Comparison of ENCODE assay signal across 8 cellular contexts in the genomic region with DNA sequence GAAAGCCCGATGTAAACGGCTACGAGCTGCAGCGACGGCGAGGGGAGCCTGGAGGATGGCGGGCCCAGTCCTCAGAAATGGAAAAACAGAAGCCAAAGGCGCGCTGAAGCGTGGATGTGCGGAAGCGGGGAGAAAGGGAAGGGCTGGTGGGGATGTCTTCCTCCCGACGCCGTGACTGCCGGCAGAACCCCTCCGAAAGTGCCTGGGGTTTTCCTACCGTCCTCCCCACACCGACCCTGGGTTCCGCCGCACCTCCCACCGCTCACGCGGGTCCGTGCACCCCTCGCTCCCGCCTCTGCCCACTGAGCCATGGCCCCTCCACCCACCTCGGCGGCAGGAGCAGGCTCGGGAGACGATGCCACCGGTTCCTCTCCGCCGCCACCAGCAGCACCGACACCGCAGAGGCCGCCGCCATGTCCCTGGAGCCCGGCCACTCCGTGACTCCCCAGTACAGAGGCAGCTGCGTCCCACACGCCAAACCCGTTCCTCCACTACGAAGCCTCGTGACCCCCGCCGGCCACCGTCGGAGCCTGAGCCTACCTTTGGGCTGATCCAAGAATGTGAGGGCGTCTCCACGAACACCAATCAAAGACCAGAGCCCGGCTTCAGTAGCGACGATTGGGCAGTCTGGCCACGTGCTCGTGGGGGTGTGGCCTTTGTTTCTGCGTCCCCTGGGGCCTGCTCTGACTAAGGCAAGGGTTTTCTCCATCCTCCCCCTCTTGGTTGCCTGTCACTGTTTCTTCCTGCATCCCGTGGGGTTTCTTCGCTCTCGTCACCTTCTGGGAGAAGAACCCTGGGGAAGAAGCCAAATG. TPM values are rescaled to one million over a fixed set of nuclear protein-coding genes. Genes with fewer than 3 reads are reported as not detected.
DNase-seq lines count a peak whose midpoint lies in the region; ATAC-seq, FAIRE-seq and TF ChIP-seq lines count a peak whose summit lies in the region.

A gene (minus strand): TSS at position 471 of the 812 bp plus-strand sequence. CDS start 56 bp downstream, at position 415.

- CTCF ChIA-PET in CD8-positive, alpha-beta memory T cell (lab: Charles Lee): interaction anchor here (1.0 to 2.4 kb wide), 5 partner anchors 13 to 283 kb away, joined by 3 to 7 read pairs (median 3); no protein-coding TSS in a partner anchor
- CTCF ChIA-PET in H1 (lab: Charles Lee; ENCODE audit: partially characterized antibody): interaction anchor here (1.1 to 6.0 kb wide), 4 partner anchors 13 to 18 kb away, joined by 3 to 60 read pairs (median 8); no protein-coding TSS in a partner anchor

- H3K4me3 Mint-ChIP-seq in CD8-positive, alpha-beta memory T cell: peak within 1 kb of the TSS; percentile 95 to 99 (median 98)
- peak within 1 kb of the TSS; percentile 95 for H3K4me3 Mint-ChIP-seq in memory B cell

- H3K4me3 ChIP-seq in CD8-positive, alpha-beta memory T cell (ENCODE audit: low read length): peak within 1 kb of the TSS; percentile 75
- H3K4me3 ChIP-seq in H1 (ENCODE audit: extremely low read depth in 1 of 4, insufficient read depth in 2 of 4, low read depth in 3 of 4, low read length in 4 of 4): peak within 1 kb of the TSS; percentile 83 to 93 (median 86)

- POLR2A ChIA-PET in CD8-positive, alpha-beta memory T cell (lab: Charles Lee): interaction anchor here (0.6 to 1.1 kb wide), 3 partner anchors 62 to 1267 kb away, joined by 3 read pairs; a partner anchor contains a TSS
- POLR2A ChIA-PET in H1 (lab: Charles Lee; ENCODE audit: partially characterized antibody): interaction anchor here (0.6 to 3.9 kb wide), 4 partner anchors 12 to 17 kb away, joined by 3 to 29 read pairs (median 10); no protein-coding TSS in a partner anchor

- peak; percentile 56 to 94 for TF ChIP-seq POLR2A in H1 (IDR thresholded peaks at IDR 0.05; ENCODE audit: control extremely low read depth in 1 of 2, low read depth in 2 of 2, low read length in 2 of 2)

- peaks cover 0 to 2% of the 10 kb centered on the region in 2 donors for H3K27me3 Mint-ChIP-seq in CD8-positive, alpha-beta memory T cell
- no peaks in the 10 kb centered on the region for H3K27me3 Mint-ChIP-seq in memory B cell

- peak in 1 of 2 experiments; percentile 50; a peak in 1 of 3 replicates for TF ChIP-seq EP300 in H1 (IDR thresholded peaks at IDR 0.05; ENCODE audit: borderline replicate concordance in 1 of 2, low read depth in 2 of 2, low read length in 2 of 2)

- no peak within 1 kb of the TSS for H3K23ac ChIP-seq in H1 (ENCODE audit: insufficient read length)

- H3K79me2 ChIP-seq in H1 (ENCODE audit: control insufficient read depth in 1 of 2, insufficient read depth in 2 of 2, low read length in 2 of 2): peaks cover 0 to 20% of the 10 kb centered on the region in 2 experiments; a peak in 2 of 4 replicates

- peak; percentile 84 for FAIRE-seq in H1 (lab: Jason Lieb, UNC)

- peak within 1 kb of the TSS; percentile 39 for H3K4ac ChIP-seq in H1 (replicated peaks; ENCODE audit: insufficient read length, low read depth, low read length)

- H2BK12ac ChIP-seq in H1 (ENCODE audit: low read depth, low read length): peak within 1 kb of the TSS; percentile 84; the same call in 1 of the 2 replicates

- peak within 1 kb of the TSS; percentile 84; the same call in 1 of the 2 replicates for H4K8ac ChIP-seq in H1 (ENCODE audit: extremely low read depth, insufficient read depth, low read length)

- peak; percentile 95 to 98 (median 97) for DNase-seq in CD8-positive, alpha-beta memory T cell
- peak; percentile 95 for DNase-seq in HS-5 (ENCODE audit: low read depth)
- peak; percentile 100 for DNase-seq in NOMO-1 treated with dmso at 0.1 percent for 144 hours (lab: John Stamatoyannopoulos, UW; ENCODE audit: unreplicated experiment)
- DNase-seq in activated CD8-positive, alpha-beta memory T cell treated with anti-CD3 and anti-CD28 coated beads for 48 hours (ENCODE audit: low read depth in 2 of 3, low spot score in 2 of 3): peak; percentile 80 to 93 (median 93)
- peak; percentile 97 to 98 for DNase-seq in H1 (ENCODE audit: low read depth in 1 of 2, low spot score in 2 of 2)
- peak; percentile 90 to 95 for DNase-seq in memory B cell (ENCODE audit: low spot score in 2 of 2)
- peak; percentile 95 for DNase-seq in stimulated activated CD8-positive, alpha-beta memory T cell treated with anti-CD3 and anti-CD28 coated beads, Interleukin-12 subunit alpha, Interleukin-12 subunit beta, amount 100 ng/mL, for 24 hours (ENCODE audit: extremely low read depth)

- peaks cover 9% of the 10 kb centered on the region; the same call in 1 of the 2 replicates for H3K23me2 ChIP-seq in H1 (ENCODE audit: low read depth, low read length)

- H2BK120ac ChIP-seq in H1 (replicated peaks; ENCODE audit: low read depth, low read length): no peak within 1 kb of the TSS

- peak within 1 kb of the TSS; percentile 65 to 78 for H3K4me2 ChIP-seq in H1 (ENCODE audit: insufficient read depth in 1 of 2, low read depth in 2 of 2, low read length in 2 of 2)

- H3K4me1 ChIP-seq in CD8-positive, alpha-beta memory T cell (ENCODE audit: insufficient read depth, low read length): peaks cover 16% of the 10 kb centered on the region
- no peaks in the 10 kb centered on the region; a peak in 2 of 7 replicates for H3K4me1 ChIP-seq in H1 (replicated peaks in 1 of 4; ENCODE audit: control insufficient read depth in 3 of 4, insufficient read depth in 4 of 4, low read length in 3 of 4)

- H3K36me3 Mint-ChIP-seq in CD8-positive, alpha-beta memory T cell: peaks cover 0 to 19% (median 5%) of the 10 kb centered on the region in 3 donors
- no peaks in the 10 kb centered on the region for H3K36me3 Mint-ChIP-seq in memory B cell

- H3K27ac ChIP-seq in CD8-positive, alpha-beta memory T cell (ENCODE audit: low read depth, low read length): peak within 1 kb of the TSS; percentile 72
- peak within 1 kb of the TSS; percentile 74 for H3K27ac ChIP-seq in H1 (ENCODE audit: low read depth, low read length)

- H3K9me3 ChIP-seq in CD8-positive, alpha-beta memory T cell (ENCODE audit: low read length): no peaks in the 10 kb centered on the region
- H3K9me3 ChIP-seq in H1 (ENCODE audit: insufficient read depth in 2 of 2, low read depth in 1 of 2, low read length in 1 of 2): no peaks in the 10 kb centered on the region

- H3K79me1 ChIP-seq in H1 (ENCODE audit: low read depth, low read length): peaks cover 3% of the 10 kb centered on the region; the same call in 1 of the 2 replicates

- H2BK15ac ChIP-seq in H1 (ENCODE audit: low read length): peak within 1 kb of the TSS; percentile 21; the same call in 1 of the 2 replicates

- H4K91ac ChIP-seq in H1 (replicated peaks; ENCODE audit: insufficient read length, low read length): peak within 1 kb of the TSS; percentile 18

- no peaks in the 10 kb centered on the region for H4K20me1 ChIP-seq in H1 (replicated peaks in 1 of 2; ENCODE audit: control insufficient read depth in 1 of 2, insufficient read depth in 2 of 2, low read length in 2 of 2)

- H2BK5ac ChIP-seq in H1 (ENCODE audit: low read depth, low read length): peak within 1 kb of the TSS; percentile 96

- H2AFZ ChIP-seq in H1 (ENCODE audit: low read length): peak within 1 kb of the TSS; percentile 51; the same call in 1 of the 2 replicates

- TF ChIP-seq RAD21 in H1 (IDR thresholded peaks at IDR 0.05 in 1 of 2, conservative IDR thresholded peaks at IDR 0.05 in 1 of 2; ENCODE audit: low read depth in 2 of 2, low read length in 2 of 2): no peak

- H2BK20ac ChIP-seq in H1 (ENCODE audit: low read length): no peak within 1 kb of the TSS

- no peaks in the 10 kb centered on the region for H3K27me3 ChIP-seq in CD8-positive, alpha-beta memory T cell (ENCODE audit: insufficient read depth, low read length, poor library complexity, severe bottlenecking)
- no peaks in the 10 kb centered on the region for H3K27me3 ChIP-seq in H1 (replicated peaks in 1 of 4; ENCODE audit: control insufficient read depth in 3 of 4, extremely low read depth in 1 of 4, insufficient read depth in 3 of 4, low read length in 3 of 4)

- H3K27ac Mint-ChIP-seq in CD8-positive, alpha-beta memory T cell: peak within 1 kb of the TSS; percentile 92 to 99 (median 98)
- H3K27ac Mint-ChIP-seq in memory B cell: peak within 1 kb of the TSS; percentile 94

- peak within 1 kb of the TSS; percentile 62; the same call in 1 of the 2 replicates for H3K18ac ChIP-seq in H1 (ENCODE audit: extremely low read depth, low read length)

- H3K9me3 Mint-ChIP-seq in CD8-positive, alpha-beta memory T cell: no peaks in the 10 kb centered on the region
- H3K9me3 Mint-ChIP-seq in memory B cell: no peaks in the 10 kb centered on the region

- H3K56ac ChIP-seq in H1 (replicated peaks; ENCODE audit: insufficient read length, low read depth, low read length): peak within 1 kb of the TSS; percentile 38

- H2AK5ac ChIP-seq in H1 (ENCODE audit: low read depth, low read length): no peak within 1 kb of the TSS

- peaks cover 38 to 52% (median 51%) of the 10 kb centered on the region in 3 donors for H3K4me1 Mint-ChIP-seq in CD8-positive, alpha-beta memory T cell
- H3K4me1 Mint-ChIP-seq in memory B cell: peaks cover 21% of the 10 kb centered on the region

- H3K14ac ChIP-seq in H1 (ENCODE audit: insufficient read length): no peak within 1 kb of the TSS

- H3K36me3 ChIP-seq in CD8-positive, alpha-beta memory T cell (ENCODE audit: insufficient read depth, low read length): no peaks in the 10 kb centered on the region
- no peaks in the 10 kb centered on the region; a peak in 1 of 8 replicates for H3K36me3 ChIP-seq in H1 (ENCODE audit: control insufficient read depth in 2 of 4, insufficient read depth in 4 of 4, low read length in 3 of 4)

- H3K9ac ChIP-seq in H1 (replicated peaks in 1 of 4; ENCODE audit: extremely low read depth in 1 of 4, low read depth in 3 of 4, low read length in 3 of 4): peak within 1 kb of the TSS; percentile 59 to 89 (median 80)

- H4K5ac ChIP-seq in H1 (ENCODE audit: insufficient read length, low read depth, low read length): peak within 1 kb of the TSS; percentile 20

- 1% methylated on average over 32 of the region's 60 CpGs; no CpG with 5 or more reads in 1 of the 2 experiments for WGBS in H1 (ENCODE audit: extremely low coverage in 1 of 2, insufficient coverage in 1 of 2, insufficient read length in 1 of 2, insufficient replicate concordance in 2 of 2, low coverage in 1 of 2, low lambda C conversion rate in 2 of 2, missing lambda C conversion rate in 1 of 2), 2 experiments

- ATAC-seq in GM19468 (IDR thresholded peaks at IDR 0.05; ENCODE audit: extremely low read depth, unreplicated experiment) (peak; percentile 97), memory B cell (ENCODE audit: low read depth) (peak; percentile 97)

- no peak for TF ChIP-seq CTCF in H1 (IDR thresholded peaks at IDR 0.05; ENCODE audit: control extremely low read depth in 1 of 3, insufficient read depth in 1 of 3, low read depth in 1 of 3, low read length in 3 of 3)

RNA-seq across cellular contexts. Expression of the gene that starts here (rescaled TPM):
- total RNA-seq in CD8-positive, alpha-beta memory T cell: 10 to 100 TPM; 32.8 TPM
- polyA plus RNA-seq in CD8-positive, alpha-beta memory T cell: 26.3 TPM
- 21.5 and 24.6 TPM in 2 replicates for total RNA-seq in H1 (2021; fragmentation: NEBNext Ultra II Directional; extraction: Animal tissue kit (Norgen Biotek cat#: 25700))
- 10.8 and 11.3 TPM in 2 replicates for polyA plus RNA-seq in H1 (2011; rRNA removed)
- polyA plus RNA-seq in H1 (2011; cell fraction: cytosol; rRNA removed): 17.6 TPM
- polyA plus RNA-seq in H1 (2011; cell fraction: nucleus; rRNA removed): 36.1 TPM
- polyA plus RNA-seq in H1 (2012, experiment 1 of 2): 17.7 to 25.6 TPM (median 20.1 TPM) in 4 replicates
- polyA plus RNA-seq in H1 (2012, experiment 2 of 2): 3.2 TPM
- polyA plus RNA-seq in H1 (2013, experiment 1 of 2): 13.2 TPM
- 12.5 TPM for polyA plus RNA-seq in H1 (2013, experiment 2 of 2)
- 21.7 and 27.3 TPM in 2 replicates for polyA minus RNA-seq in H1 (2011; rRNA and poly(A)+ RNA removed)
- polyA minus RNA-seq in H1 (2011; cell fraction: cytosol; rRNA and poly(A)+ RNA removed): 15.6 TPM
- 48.6 TPM for polyA minus RNA-seq in H1 (2011; cell fraction: nucleus; rRNA and poly(A)+ RNA removed)

Comparison
In these comparisons a context has a peak if more than half of its experiments do, and no peak if none do; other contexts are left out.
1. Peak in every context shown above with its lines: DNase-seq, ATAC-seq, H3K4me3 ChIP-seq and H3K27ac ChIP-seq.